29 cellular contexts compared by ENCODE assay signal in genomic region chr3:60339310-60339709, GRCh38.
"Had no signal": no experiment of that assay in that cellular context is flagged by ENCODE, and none has a peak within 500 bp of the region (broad histone marks: within the 10 kb centered on the region; RNA-seq: fewer than 3 reads in every experiment).

No MANE protein-coding gene starts in this region.

- ATAC-seq: activated CD4-positive, alpha-beta T cell treated with anti-CD3 and anti-CD28 coated beads for 36 hours; activated CD8-positive, alpha-beta memory T cell treated with anti-CD3 and anti-CD28 coated beads, Interleukin-2, amount 10 ng/mL, durations not matched to agents 7 days and 5 days; activated CD8-positive, alpha-beta T cell treated with anti-CD3 and anti-CD28 coated beads, Interleukin-2, amount 10 ng/mL, durations not matched to agents 7 days and 5 days; activated naive CD8-positive, alpha-beta T cell treated with anti-CD3 and anti-CD28 coated beads, Interleukin-2, amount 50 U/mL, for 24 hours; body of pancreas; effector memory CD8-positive, alpha-beta T cell; foreskin keratinocyte; gastrocnemius medialis had no signal

- DNase-seq: activated CD4-positive, alpha-beta memory T cell treated with anti-CD3 and anti-CD28 coated beads for 36 hours; activated CD4-positive, alpha-beta T cell treated with anti-CD3 and anti-CD28 coated beads for 36 hours; activated CD4-positive, alpha-beta T cell treated with anti-CD3 and anti-CD28 coated beads, Interleukin-2, amount 10 ng/mL, durations not matched to agents 24 days and 14 days; activated CD4-positive, CD25-positive, alpha-beta regulatory T cell; activated CD4-positive, CD25-positive, alpha-beta regulatory T cell treated with anti-CD3 and anti-CD28 coated beads, Interleukin-2, amount 50 U/mL, for 72 hours; activated CD8-positive, alpha-beta memory T cell treated with anti-CD3 and anti-CD28 coated beads, Interleukin-2, amount 10 ng/mL, durations not matched to agents 7 days and 5 days; activated CD8-positive, alpha-beta memory T cell treated with anti-CD3 and anti-CD28 coated beads, Interleukin-2, amount 50 U/mL, for 4 hours; activated CD8-positive, alpha-beta T cell treated with anti-CD3 and anti-CD28 coated beads, Interleukin-2, amount 10 ng/mL, durations not matched to agents 7 days and 5 days; activated effector memory CD4-positive, alpha-beta T cell treated with anti-CD3 and anti-CD28 coated beads, Interleukin-2, amount 50 U/mL, for 16 hours; activated naive CD4-positive, alpha-beta T cell treated with anti-CD3 and anti-CD28 coated beads for 36 hours; activated naive CD8-positive, alpha-beta T cell treated with anti-CD3 and anti-CD28 coated beads for 36 hours; activated naive CD8-positive, alpha-beta T cell treated with anti-CD3 and anti-CD28 coated beads, Interleukin-2, amount 50 U/mL, for 24 hours; activated T-cell treated with anti-CD3 and anti-CD28 coated beads, Interleukin-2, amount 50 U/mL, for 1 hour; activated T-cell treated with anti-CD3 and anti-CD28 coated beads, Interleukin-2, amount 50 U/mL, for 48 hours; adrenal gland; amygdala; aorta; body of pancreas; caudate nucleus; cortex of kidney; dermis blood vessel endothelial cell; effector CD4-positive, alpha-beta T cell; effector memory CD8-positive, alpha-beta T cell; erythroblast; foreskin keratinocyte; gastrocnemius medialis; glutamatergic neuron; heart left ventricle; T-helper 2 cell had no signal
